1 cellular context compared by ENCODE assay signal in the genomic region with DNA sequence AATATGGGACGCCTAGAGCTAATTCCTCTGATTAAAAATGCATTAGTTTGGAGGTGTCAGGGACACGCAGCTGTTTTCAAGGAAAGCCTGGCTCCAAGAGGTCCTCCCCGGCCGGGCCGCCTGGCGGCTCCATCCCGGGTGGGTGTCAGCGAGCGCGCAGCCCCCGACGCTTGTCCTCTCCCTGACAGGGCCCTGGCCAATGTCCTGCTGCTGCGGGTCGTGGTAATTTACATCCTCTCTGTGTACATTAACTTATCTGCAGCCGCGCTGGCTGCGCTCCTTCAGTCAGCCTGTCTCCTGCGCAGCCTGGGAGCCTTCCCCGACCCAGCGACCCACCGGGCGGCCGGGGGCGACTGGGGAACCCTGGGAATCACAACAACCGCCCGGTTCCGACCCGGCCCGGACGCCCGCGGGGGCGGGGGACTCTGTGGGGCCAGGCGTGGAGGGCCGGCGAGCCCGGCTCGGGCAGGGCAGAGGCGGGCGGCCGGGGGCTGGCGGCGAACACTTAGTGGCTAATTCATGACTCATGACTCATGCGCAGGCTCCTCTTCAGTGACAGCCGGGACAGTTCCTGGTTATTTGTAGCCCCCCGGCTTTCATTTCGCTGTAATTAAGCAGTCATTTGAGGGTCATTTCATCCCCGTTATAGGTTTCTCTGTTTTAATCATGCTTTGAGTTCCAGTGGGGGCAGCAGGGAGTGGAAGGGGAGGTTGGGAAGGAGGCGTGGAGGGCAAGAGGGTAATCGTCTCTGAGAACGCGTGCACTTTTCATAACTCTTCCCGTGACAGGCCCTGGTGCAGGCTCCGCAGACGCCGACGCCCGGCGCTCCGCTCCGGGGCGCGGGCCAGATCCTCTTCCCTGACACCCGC.
TF ChIP-seq lines count a peak whose summit lies in the region.

No MANE protein-coding gene starts in this region.

TF ChIP-seq in K562, 482 proteins besides CTCF, POLR2A, EP300 and RAD21 (continued from another document and continues in another):
- TF ChIP-seq, protein P1, sequence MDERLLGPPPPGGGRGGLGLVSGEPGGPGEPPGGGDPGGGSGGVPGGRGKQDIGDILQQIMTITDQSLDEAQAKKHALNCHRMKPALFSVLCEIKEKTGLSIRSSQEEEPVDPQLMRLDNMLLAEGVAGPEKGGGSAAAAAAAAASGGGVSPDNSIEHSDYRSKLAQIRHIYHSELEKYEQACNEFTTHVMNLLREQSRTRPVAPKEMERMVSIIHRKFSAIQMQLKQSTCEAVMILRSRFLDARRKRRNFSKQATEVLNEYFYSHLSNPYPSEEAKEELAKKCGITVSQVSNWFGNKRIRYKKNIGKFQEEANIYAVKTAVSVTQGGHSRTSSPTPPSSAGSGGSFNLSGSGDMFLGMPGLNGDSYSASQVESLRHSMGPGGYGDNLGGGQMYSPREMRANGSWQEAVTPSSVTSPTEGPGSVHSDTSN (CRISPR knock-in tag; IDR thresholded peaks at IDR 0.05; ENCODE audit: low read depth) = no peak
- TF ChIP-seq, protein P1 (tag; conservative IDR thresholded peaks at IDR 0.05; ENCODE audit: low read depth) = peak; percentile 73
- no peak for TF ChIP-seq TEAD4 (IDR thresholded peaks at IDR 0.05; ENCODE audit: low read length)
- TF ChIP-seq TEAD4 (CRISPR knock-in tag; IDR thresholded peaks at IDR 0.05; ENCODE audit: borderline replicate concordance) = no peak
- TF ChIP-seq BHLHE40 (IDR thresholded peaks at IDR 0.05; ENCODE audit: low read length) = peak; percentile 78
- TF ChIP-seq, protein P2, sequence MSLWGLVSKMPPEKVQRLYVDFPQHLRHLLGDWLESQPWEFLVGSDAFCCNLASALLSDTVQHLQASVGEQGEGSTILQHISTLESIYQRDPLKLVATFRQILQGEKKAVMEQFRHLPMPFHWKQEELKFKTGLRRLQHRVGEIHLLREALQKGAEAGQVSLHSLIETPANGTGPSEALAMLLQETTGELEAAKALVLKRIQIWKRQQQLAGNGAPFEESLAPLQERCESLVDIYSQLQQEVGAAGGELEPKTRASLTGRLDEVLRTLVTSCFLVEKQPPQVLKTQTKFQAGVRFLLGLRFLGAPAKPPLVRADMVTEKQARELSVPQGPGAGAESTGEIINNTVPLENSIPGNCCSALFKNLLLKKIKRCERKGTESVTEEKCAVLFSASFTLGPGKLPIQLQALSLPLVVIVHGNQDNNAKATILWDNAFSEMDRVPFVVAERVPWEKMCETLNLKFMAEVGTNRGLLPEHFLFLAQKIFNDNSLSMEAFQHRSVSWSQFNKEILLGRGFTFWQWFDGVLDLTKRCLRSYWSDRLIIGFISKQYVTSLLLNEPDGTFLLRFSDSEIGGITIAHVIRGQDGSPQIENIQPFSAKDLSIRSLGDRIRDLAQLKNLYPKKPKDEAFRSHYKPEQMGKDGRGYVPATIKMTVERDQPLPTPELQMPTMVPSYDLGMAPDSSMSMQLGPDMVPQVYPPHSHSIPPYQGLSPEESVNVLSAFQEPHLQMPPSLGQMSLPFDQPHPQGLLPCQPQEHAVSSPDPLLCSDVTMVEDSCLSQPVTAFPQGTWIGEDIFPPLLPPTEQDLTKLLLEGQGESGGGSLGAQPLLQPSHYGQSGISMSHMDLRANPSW (CRISPR knock-in tag; IDR thresholded peaks at IDR 0.05) = no peak
- no peak for TF ChIP-seq BRF1 (IDR thresholded peaks at IDR 0.05; ENCODE audit: borderline replicate concordance, extremely low read depth, insufficient read length)
- no peak for TF ChIP-seq SMARCB1 (IDR thresholded peaks at IDR 0.05; ENCODE audit: insufficient read length, low read depth)
- TF ChIP-seq SOX6 (IDR thresholded peaks at IDR 0.05) = 0 out of 2 replicates have a peak, but pooled peaks have one; percentile 39
- peak; percentile 56; the same call in 1 of the 2 replicates for TF ChIP-seq BCOR (IDR thresholded peaks at IDR 0.05)
- TF ChIP-seq, protein P3, sequence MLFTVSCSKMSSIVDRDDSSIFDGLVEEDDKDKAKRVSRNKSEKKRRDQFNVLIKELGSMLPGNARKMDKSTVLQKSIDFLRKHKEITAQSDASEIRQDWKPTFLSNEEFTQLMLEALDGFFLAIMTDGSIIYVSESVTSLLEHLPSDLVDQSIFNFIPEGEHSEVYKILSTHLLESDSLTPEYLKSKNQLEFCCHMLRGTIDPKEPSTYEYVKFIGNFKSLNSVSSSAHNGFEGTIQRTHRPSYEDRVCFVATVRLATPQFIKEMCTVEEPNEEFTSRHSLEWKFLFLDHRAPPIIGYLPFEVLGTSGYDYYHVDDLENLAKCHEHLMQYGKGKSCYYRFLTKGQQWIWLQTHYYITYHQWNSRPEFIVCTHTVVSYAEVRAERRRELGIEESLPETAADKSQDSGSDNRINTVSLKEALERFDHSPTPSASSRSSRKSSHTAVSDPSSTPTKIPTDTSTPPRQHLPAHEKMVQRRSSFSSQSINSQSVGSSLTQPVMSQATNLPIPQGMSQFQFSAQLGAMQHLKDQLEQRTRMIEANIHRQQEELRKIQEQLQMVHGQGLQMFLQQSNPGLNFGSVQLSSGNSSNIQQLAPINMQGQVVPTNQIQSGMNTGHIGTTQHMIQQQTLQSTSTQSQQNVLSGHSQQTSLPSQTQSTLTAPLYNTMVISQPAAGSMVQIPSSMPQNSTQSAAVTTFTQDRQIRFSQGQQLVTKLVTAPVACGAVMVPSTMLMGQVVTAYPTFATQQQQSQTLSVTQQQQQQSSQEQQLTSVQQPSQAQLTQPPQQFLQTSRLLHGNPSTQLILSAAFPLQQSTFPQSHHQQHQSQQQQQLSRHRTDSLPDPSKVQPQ (CRISPR knock-in tag; IDR thresholded peaks at IDR 0.05; ENCODE audit: borderline replicate concordance) = no peak
- no peak for TF ChIP-seq POLR2B (IDR thresholded peaks at IDR 0.05; ENCODE audit: low read depth, partially characterized antibody)
- no peak for TF ChIP-seq CCNT2 (IDR thresholded peaks at IDR 0.05; ENCODE audit: borderline replicate concordance, extremely low read depth, insufficient read length, low read depth, low read length)
- TF ChIP-seq, protein P4, sequence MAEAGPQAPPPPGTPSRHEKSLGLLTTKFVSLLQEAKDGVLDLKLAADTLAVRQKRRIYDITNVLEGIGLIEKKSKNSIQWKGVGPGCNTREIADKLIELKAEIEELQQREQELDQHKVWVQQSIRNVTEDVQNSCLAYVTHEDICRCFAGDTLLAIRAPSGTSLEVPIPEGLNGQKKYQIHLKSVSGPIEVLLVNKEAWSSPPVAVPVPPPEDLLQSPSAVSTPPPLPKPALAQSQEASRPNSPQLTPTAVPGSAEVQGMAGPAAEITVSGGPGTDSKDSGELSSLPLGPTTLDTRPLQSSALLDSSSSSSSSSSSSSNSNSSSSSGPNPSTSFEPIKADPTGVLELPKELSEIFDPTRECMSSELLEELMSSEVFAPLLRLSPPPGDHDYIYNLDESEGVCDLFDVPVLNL (CRISPR knock-in tag; IDR thresholded peaks at IDR 0.05; ENCODE audit: low read depth) = no peak
- no peak for TF ChIP-seq YBX1 (IDR thresholded peaks at IDR 0.05)
- no peak for TF ChIP-seq ZSCAN29 (IDR thresholded peaks at IDR 0.05)
- no peak for TF ChIP-seq SMAD3 (CRISPR knock-in tag; conservative IDR thresholded peaks at IDR 0.05)
- TF ChIP-seq MYC (IDR thresholded peaks at IDR 0.05; ENCODE audit: low read depth, low read length) = no peak; the same call in 1 of the 2 replicates
- peak; percentile 73; the same call in 1 of the 2 replicates for TF ChIP-seq MYC (CRISPR knock-in tag; IDR thresholded peaks at IDR 0.05; ENCODE audit: borderline replicate concordance, low read depth)
- TF ChIP-seq TFAM (CRISPR knock-in tag; conservative IDR thresholded peaks at IDR 0.05) = no peak
- TF ChIP-seq SIX5 (IDR thresholded peaks at IDR 0.05; ENCODE audit: borderline replicate concordance in 1 of 2, insufficient read depth in 1 of 2, low read depth in 1 of 2, low read length in 2 of 2) = no peak
- TF ChIP-seq ZNF436 (CRISPR knock-in tag; IDR thresholded peaks at IDR 0.05) = no peak
- no peak for TF ChIP-seq CC2D1A (IDR thresholded peaks at IDR 0.05)
- TF ChIP-seq, protein P5, sequence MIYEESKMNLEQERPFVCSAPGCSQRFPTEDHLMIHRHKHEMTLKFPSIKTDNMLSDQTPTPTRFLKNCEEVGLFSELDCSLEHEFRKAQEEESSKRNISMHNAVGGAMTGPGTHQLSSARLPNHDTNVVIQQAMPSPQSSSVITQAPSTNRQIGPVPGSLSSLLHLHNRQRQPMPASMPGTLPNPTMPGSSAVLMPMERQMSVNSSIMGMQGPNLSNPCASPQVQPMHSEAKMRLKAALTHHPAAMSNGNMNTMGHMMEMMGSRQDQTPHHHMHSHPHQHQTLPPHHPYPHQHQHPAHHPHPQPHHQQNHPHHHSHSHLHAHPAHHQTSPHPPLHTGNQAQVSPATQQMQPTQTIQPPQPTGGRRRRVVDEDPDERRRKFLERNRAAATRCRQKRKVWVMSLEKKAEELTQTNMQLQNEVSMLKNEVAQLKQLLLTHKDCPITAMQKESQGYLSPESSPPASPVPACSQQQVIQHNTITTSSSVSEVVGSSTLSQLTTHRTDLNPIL (CRISPR knock-in tag; IDR thresholded peaks at IDR 0.05) = no peak
- TF ChIP-seq, protein P6, sequence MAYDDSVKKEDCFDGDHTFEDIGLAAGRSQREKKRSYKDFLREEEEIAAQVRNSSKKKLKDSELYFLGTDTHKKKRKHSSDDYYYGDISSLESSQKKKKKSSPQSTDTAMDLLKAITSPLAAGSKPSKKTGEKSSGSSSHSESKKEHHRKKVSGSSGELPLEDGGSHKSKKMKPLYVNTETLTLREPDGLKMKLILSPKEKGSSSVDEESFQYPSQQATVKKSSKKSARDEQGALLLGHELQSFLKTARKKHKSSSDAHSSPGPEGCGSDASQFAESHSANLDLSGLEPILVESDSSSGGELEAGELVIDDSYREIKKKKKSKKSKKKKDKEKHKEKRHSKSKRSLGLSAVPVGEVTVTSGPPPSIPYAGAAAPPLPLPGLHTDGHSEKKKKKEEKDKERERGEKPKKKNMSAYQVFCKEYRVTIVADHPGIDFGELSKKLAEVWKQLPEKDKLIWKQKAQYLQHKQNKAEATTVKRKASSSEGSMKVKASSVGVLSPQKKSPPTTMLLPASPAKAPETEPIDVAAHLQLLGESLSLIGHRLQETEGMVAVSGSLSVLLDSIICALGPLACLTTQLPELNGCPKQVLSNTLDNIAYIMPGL (CRISPR knock-in tag; IDR thresholded peaks at IDR 0.05) = no peak
- no peak for TF ChIP-seq THRAP3 (IDR thresholded peaks at IDR 0.05; ENCODE audit: borderline replicate concordance)
- TF ChIP-seq, protein P7, sequence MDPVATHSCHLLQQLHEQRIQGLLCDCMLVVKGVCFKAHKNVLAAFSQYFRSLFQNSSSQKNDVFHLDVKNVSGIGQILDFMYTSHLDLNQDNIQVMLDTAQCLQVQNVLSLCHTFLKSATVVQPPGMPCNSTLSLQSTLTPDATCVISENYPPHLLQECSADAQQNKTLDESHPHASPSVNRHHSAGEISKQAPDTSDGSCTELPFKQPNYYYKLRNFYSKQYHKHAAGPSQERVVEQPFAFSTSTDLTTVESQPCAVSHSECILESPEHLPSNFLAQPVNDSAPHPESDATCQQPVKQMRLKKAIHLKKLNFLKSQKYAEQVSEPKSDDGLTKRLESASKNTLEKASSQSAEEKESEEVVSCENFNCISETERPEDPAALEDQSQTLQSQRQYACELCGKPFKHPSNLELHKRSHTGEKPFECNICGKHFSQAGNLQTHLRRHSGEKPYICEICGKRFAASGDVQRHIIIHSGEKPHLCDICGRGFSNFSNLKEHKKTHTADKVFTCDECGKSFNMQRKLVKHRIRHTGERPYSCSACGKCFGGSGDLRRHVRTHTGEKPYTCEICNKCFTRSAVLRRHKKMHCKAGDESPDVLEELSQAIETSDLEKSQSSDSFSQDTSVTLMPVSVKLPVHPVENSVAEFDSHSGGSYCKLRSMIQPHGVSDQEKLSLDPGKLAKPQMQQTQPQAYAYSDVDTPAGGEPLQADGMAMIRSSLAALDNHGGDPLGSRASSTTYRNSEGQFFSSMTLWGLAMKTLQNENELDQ (CRISPR knock-in tag; IDR thresholded peaks at IDR 0.05; ENCODE audit: borderline replicate concordance) = no peak
- TF ChIP-seq ZNF408 (CRISPR knock-in tag; IDR thresholded peaks at IDR 0.05; ENCODE audit: low read depth) = no peak
- no peak for TF ChIP-seq ZNF24 (IDR thresholded peaks at IDR 0.05)
- TF ChIP-seq, protein P8, sequence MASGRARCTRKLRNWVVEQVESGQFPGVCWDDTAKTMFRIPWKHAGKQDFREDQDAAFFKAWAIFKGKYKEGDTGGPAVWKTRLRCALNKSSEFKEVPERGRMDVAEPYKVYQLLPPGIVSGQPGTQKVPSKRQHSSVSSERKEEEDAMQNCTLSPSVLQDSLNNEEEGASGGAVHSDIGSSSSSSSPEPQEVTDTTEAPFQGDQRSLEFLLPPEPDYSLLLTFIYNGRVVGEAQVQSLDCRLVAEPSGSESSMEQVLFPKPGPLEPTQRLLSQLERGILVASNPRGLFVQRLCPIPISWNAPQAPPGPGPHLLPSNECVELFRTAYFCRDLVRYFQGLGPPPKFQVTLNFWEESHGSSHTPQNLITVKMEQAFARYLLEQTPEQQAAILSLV (tag; IDR thresholded peaks at IDR 0.05) = no peak
- TF ChIP-seq, protein P9, sequence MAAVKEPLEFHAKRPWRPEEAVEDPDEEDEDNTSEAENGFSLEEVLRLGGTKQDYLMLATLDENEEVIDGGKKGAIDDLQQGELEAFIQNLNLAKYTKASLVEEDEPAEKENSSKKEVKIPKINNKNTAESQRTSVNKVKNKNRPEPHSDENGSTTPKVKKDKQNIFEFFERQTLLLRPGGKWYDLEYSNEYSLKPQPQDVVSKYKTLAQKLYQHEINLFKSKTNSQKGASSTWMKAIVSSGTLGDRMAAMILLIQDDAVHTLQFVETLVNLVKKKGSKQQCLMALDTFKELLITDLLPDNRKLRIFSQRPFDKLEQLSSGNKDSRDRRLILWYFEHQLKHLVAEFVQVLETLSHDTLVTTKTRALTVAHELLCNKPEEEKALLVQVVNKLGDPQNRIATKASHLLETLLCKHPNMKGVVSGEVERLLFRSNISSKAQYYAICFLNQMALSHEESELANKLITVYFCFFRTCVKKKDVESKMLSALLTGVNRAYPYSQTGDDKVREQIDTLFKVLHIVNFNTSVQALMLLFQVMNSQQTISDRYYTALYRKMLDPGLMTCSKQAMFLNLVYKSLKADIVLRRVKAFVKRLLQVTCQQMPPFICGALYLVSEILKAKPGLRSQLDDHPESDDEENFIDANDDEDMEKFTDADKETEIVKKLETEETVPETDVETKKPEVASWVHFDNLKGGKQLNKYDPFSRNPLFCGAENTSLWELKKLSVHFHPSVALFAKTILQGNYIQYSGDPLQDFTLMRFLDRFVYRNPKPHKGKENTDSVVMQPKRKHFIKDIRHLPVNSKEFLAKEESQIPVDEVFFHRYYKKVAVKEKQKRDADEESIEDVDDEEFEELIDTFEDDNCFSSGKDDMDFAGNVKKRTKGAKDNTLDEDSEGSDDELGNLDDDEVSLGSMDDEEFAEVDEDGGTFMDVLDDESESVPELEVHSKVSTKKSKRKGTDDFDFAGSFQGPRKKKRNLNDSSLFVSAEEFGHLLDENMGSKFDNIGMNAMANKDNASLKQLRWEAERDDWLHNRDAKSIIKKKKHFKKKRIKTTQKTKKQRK (IDR thresholded peaks at IDR 0.05; ENCODE audit: borderline replicate concordance, low read depth, low read length) = no peak
